Comparison of ENCODE assay signal across 8 cellular contexts in genomic region chrX:110145854-110146253, GRCh38.
DNase-seq lines count a peak whose midpoint lies in the region; ATAC-seq, FAIRE-seq and TF ChIP-seq lines count a peak whose summit lies in the region.

No MANE protein-coding gene starts in this region.

- POLR2A ChIA-PET in CD8-positive, alpha-beta T cell (lab: Charles Lee) = no interaction called here

- no peak overlapping the region for H3K27ac ChIP-seq in CD8-positive, alpha-beta T cell (ENCODE audit: low read depth, low read length)
- no peak overlapping the region for H3K27ac ChIP-seq in WERI-Rb-1
- H3K27ac ChIP-seq in gastroesophageal sphincter = no peak overlapping the region

- intact Hi-C loops in CD8-positive, alpha-beta T cell (cut with DNase I, micrococcal nuclease) = loop anchor here in 1 of 2 experiments (1.0 to 2.0 kb wide), 2 partner anchors 235 to 433 kb away; no protein-coding TSS in a partner anchor

- no peaks in the 10 kb centered on the region for H3K9me3 Mint-ChIP-seq in CD8-positive, alpha-beta T cell

- no peak for TF ChIP-seq POLR2A in gastroesophageal sphincter (IDR thresholded peaks at IDR 0.05)

- H3K4me1 ChIP-seq in CD8-positive, alpha-beta T cell (ENCODE audit: insufficient read depth, low read length) = no peaks in the 10 kb centered on the region
- peaks cover 0 to 24% (median 0%) of the 10 kb centered on the region in 3 donors for H3K4me1 ChIP-seq in gastroesophageal sphincter

- WGBS in gastroesophageal sphincter (ENCODE audit: low coverage in 1 of 2), 2 donors = 14 to 21% methylated on average over 4 of the region's 4 CpGs

- TF ChIP-seq EP300 in gastroesophageal sphincter (IDR thresholded peaks at IDR 0.05) = no peak

- H3K4me3 Mint-ChIP-seq in CD8-positive, alpha-beta T cell = no peak overlapping the region

- H3K27me3 Mint-ChIP-seq in CD8-positive, alpha-beta T cell (ENCODE audit: low read depth) = no peaks in the 10 kb centered on the region

- no peak overlapping the region for H3K4me3 ChIP-seq in CD8-positive, alpha-beta T cell (ENCODE audit: low read depth, low read length)
- H3K4me3 ChIP-seq in WERI-Rb-1 (ENCODE audit: low read depth, low read length) = no peak overlapping the region
- no peak overlapping the region for H3K4me3 ChIP-seq in gastroesophageal sphincter
- no peak overlapping the region for H3K4me3 ChIP-seq in retinal pigment epithelial cell (ENCODE audit: low read length)

- CTCF ChIA-PET in CD8-positive, alpha-beta T cell (lab: Charles Lee) = interaction anchor here (0.6 to 6.0 kb wide), 19 partner anchors 8 to 274 kb away, joined by 3 to 89 read pairs (median 4); no protein-coding TSS in a partner anchor

- no peak overlapping the region for H3K27ac Mint-ChIP-seq in CD8-positive, alpha-beta T cell

- peaks cover 2% of the 10 kb centered on the region for H3K4me1 Mint-ChIP-seq in CD8-positive, alpha-beta T cell (ENCODE audit: low read depth)

- H3K36me3 ChIP-seq in CD8-positive, alpha-beta T cell (ENCODE audit: insufficient read depth, low read length) = no peaks in the 10 kb centered on the region
- H3K36me3 ChIP-seq in WERI-Rb-1 = peaks cover 29% of the 10 kb centered on the region
- no peaks in the 10 kb centered on the region for H3K36me3 ChIP-seq in gastroesophageal sphincter

- no peak for FAIRE-seq in HTR-8/SVneo (lab: Jason Lieb, UNC)

- DNase-seq in CD8-positive, alpha-beta T cell = no peak
- DNase-seq in WERI-Rb-1 = no peak
- DNase-seq in retinal pigment epithelial cell (ENCODE audit: low read depth) = peak; percentile 7
- DNase-seq in HTR-8/SVneo (ENCODE audit: insufficient read length, low spot score) = no peak

- peaks cover 23% of the 10 kb centered on the region for H3K36me3 Mint-ChIP-seq in CD8-positive, alpha-beta T cell

- H3K27me3 ChIP-seq in CD8-positive, alpha-beta T cell (ENCODE audit: insufficient read depth, low read length) = no peaks in the 10 kb centered on the region
- H3K27me3 ChIP-seq in WERI-Rb-1 (ENCODE audit: insufficient read depth, low read depth, severe bottlenecking) (no peaks in the 10 kb centered on the region), gastroesophageal sphincter (no peaks in the 10 kb centered on the region)

- ATAC-seq in CD8-positive, alpha-beta T cell = peak; percentile 48
- ATAC-seq in GM18858 (IDR thresholded peaks at IDR 0.05; ENCODE audit: unreplicated experiment) (peak; percentile 52), HG03457 (IDR thresholded peaks at IDR 0.05; ENCODE audit: unreplicated experiment) (peak; percentile 63), gastroesophageal sphincter (peak; percentile 34), HG03025 (IDR thresholded peaks at IDR 0.05; ENCODE audit: low FRiP score, unreplicated experiment) (no peak)

- peak; percentile 51 for TF ChIP-seq CTCF in CD8-positive, alpha-beta T cell (IDR thresholded peaks at IDR 0.05)
- TF ChIP-seq CTCF in WERI-Rb-1 (IDR thresholded peaks at IDR 0.05; ENCODE audit: low read depth, low read length) (peak; percentile 33), gastroesophageal sphincter (IDR thresholded peaks at IDR 0.05) (peak; percentile 19 to 74 (median 33)), retinal pigment epithelial cell (conservative IDR thresholded peaks at IDR 0.05; ENCODE audit: low read depth, low read length) (peak; percentile 68)

- no peaks in the 10 kb centered on the region for H3K9me3 ChIP-seq in CD8-positive, alpha-beta T cell (ENCODE audit: low read length)
- no peaks in the 10 kb centered on the region for H3K9me3 ChIP-seq in WERI-Rb-1 (ENCODE audit: severe bottlenecking)
- no peaks in the 10 kb centered on the region for H3K9me3 ChIP-seq in gastroesophageal sphincter
